ENCODE assay signal across 8 cellular contexts in the genomic region with DNA sequence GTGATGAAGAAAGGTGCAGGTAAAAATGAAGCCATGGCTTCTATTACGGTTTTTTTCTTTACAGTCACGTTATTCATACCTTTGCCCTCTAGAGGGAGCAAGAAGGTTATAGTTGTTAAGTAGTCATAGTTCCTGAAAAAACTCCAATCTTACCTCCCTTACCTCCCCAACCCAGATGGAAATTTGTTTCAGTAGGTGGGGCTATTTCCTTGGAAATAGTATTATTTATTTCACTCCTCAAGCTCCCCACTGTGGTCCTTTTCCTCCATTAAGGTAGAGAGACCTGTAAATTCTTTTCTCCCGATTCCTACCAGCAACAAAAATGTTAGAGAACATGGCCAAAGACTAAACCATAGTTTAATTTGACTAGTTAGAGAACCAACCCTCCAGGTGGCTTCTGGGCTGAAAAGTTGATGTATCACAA. TPM values are rescaled to one million over a fixed set of nuclear protein-coding genes. Genes with fewer than 3 reads are reported as not detected.
DNase-seq lines count a peak whose midpoint lies in the region; ATAC-seq, FAIRE-seq and TF ChIP-seq lines count a peak whose summit lies in the region.

No MANE protein-coding gene starts in this region.

- ATAC-seq in Panc1 (peak; percentile 80), HG02981 (IDR thresholded peaks at IDR 0.05; ENCODE audit: unreplicated experiment) (no peak), HG03097 (IDR thresholded peaks at IDR 0.05; ENCODE audit: low FRiP score, unreplicated experiment) (no peak)

- no peaks in the 10 kb centered on the region for H3K4me1 ChIP-seq in MM.1S (ENCODE audit: low read length)
- H3K4me1 ChIP-seq in Panc1 (ENCODE audit: control insufficient read depth, insufficient read depth, low read length): no peaks in the 10 kb centered on the region
- no peaks in the 10 kb centered on the region for H3K4me1 ChIP-seq in mesenchymal stem cell (ENCODE audit: control insufficient read depth, insufficient read depth, low read depth, low read length)

- peak; percentile 98 for FAIRE-seq in endometrium (lab: Jason Lieb, UNC)

- DNase-seq in GM03348 (ENCODE audit: low spot score): peak; percentile 82
- peak; percentile 37 for DNase-seq in MM.1S
- peak; percentile 74 for DNase-seq in Panc1 (ENCODE audit: low read depth, low spot score)
- peak; percentile 91 for DNase-seq in mesenchymal stem cell
- no peak for DNase-seq in activated CD4-positive, alpha-beta T cell treated with anti-CD3 and anti-CD28 coated beads, Interleukin-2, amount 50 U/mL, for 1 hour

- no peak overlapping the region for H4K8ac ChIP-seq in mesenchymal stem cell (ENCODE audit: low read length)

- no CpG with 5 or more reads among the region's 3 CpGs for WGBS in mesenchymal stem cell

- H3K9me3 ChIP-seq in MM.1S (replicated peaks; ENCODE audit: insufficient read depth, low read length) (no peaks in the 10 kb centered on the region), Panc1 (ENCODE audit: control insufficient read depth, insufficient read depth, low read depth, low read length) (no peaks in the 10 kb centered on the region), mesenchymal stem cell (ENCODE audit: control insufficient read depth, low read length) (no peaks in the 10 kb centered on the region)

- no peaks in the 10 kb centered on the region for H3F3A ChIP-seq in MM.1S (ENCODE audit: insufficient read depth, low read length)

- H3K79me1 ChIP-seq in mesenchymal stem cell (replicated peaks; ENCODE audit: low read length, poor library complexity, severe bottlenecking): no peaks in the 10 kb centered on the region

- H4K91ac ChIP-seq in mesenchymal stem cell (ENCODE audit: low read length): no peak overlapping the region

- H3K4ac ChIP-seq in mesenchymal stem cell (ENCODE audit: low read depth in 1 of 2, low read length in 2 of 2): no peak overlapping the region

- H3K4me2 ChIP-seq in MM.1S (ENCODE audit: low read depth, low read length) (no peak overlapping the region), mesenchymal stem cell (ENCODE audit: low read length, poor library complexity, severe bottlenecking) (peak overlapping the region; percentile 42)

- no peak overlapping the region for H3K14ac ChIP-seq in mesenchymal stem cell (ENCODE audit: low read length in 2 of 2)

- H2BK15ac ChIP-seq in mesenchymal stem cell (ENCODE audit: low read depth, poor library complexity, severe bottlenecking): no peak overlapping the region

- no peak overlapping the region for H2BK5ac ChIP-seq in mesenchymal stem cell (ENCODE audit: low read depth, low read length, poor library complexity, severe bottlenecking)

- no peaks in the 10 kb centered on the region for H3K36me3 ChIP-seq in MM.1S (replicated peaks; ENCODE audit: insufficient read depth, low read length)
- no peaks in the 10 kb centered on the region; the same call in 1 of the 2 replicates for H3K36me3 ChIP-seq in Panc1 (ENCODE audit: control insufficient read depth, insufficient read depth, low read length)
- no peaks in the 10 kb centered on the region for H3K36me3 ChIP-seq in mesenchymal stem cell (ENCODE audit: control insufficient read depth in 1 of 2, insufficient read depth in 2 of 2, low read depth in 1 of 2, low read length in 2 of 2)

- no peaks in the 10 kb centered on the region for H3K9me2 ChIP-seq in MM.1S (replicated peaks; ENCODE audit: insufficient read depth, low read length)

- H3K4me3 ChIP-seq in MM.1S (ENCODE audit: low read length) (no peak overlapping the region), Panc1 (ENCODE audit: low read depth in 2 of 2, low read length in 2 of 2) (no peak overlapping the region), mesenchymal stem cell (ENCODE audit: insufficient read depth in 1 of 2, low read depth in 1 of 2, low read length in 2 of 2) (no peak overlapping the region)

- H2AFZ ChIP-seq in MM.1S (ENCODE audit: low read length) (no peak overlapping the region), mesenchymal stem cell (ENCODE audit: low read depth, low read length) (no peak overlapping the region)

- H3K9ac ChIP-seq in MM.1S (ENCODE audit: low read length) (no peak overlapping the region), mesenchymal stem cell (ENCODE audit: low read length) (peak overlapping the region; percentile 59)

- H3K27ac ChIP-seq in MM.1S (ENCODE audit: low read length) (no peak overlapping the region), Panc1 (ENCODE audit: low read length) (peak overlapping the region; percentile 9; the same call in 1 of the 2 replicates), mesenchymal stem cell (ENCODE audit: low read length, poor library complexity, severe bottlenecking) (no peak overlapping the region)

- no peaks in the 10 kb centered on the region for H3K79me2 ChIP-seq in MM.1S (ENCODE audit: low read length)

- intact Hi-C loops in Panc1 (cut with micrococcal nuclease; ENCODE audit: unreplicated experiment): loop anchor here (1.0 to 10.0 kb wide), 2 partner anchors 371 to 497 kb away; partner anchors contain the start of gene FRMD6

- POLR2A ChIA-PET in Panc1 (lab: Charles Lee): no interaction called here

- no peak overlapping the region for H3K23ac ChIP-seq in mesenchymal stem cell (ENCODE audit: low read length in 2 of 2)

- H3K27me3 ChIP-seq in MM.1S (replicated peaks; ENCODE audit: insufficient read depth, low read length) (no peaks in the 10 kb centered on the region), Panc1 (ENCODE audit: control insufficient read depth, insufficient read depth, low read length) (no peaks in the 10 kb centered on the region), mesenchymal stem cell (ENCODE audit: control insufficient read depth in 1 of 2, insufficient read depth in 1 of 2, low read length in 2 of 2) (no peaks in the 10 kb centered on the region)

- no TSS peak for BruUV-seq in Panc1 (replicated peaks; lab: Mats Ljungman, UMichigan)

- H2BK12ac ChIP-seq in mesenchymal stem cell (ENCODE audit: low read length in 2 of 2): no peak overlapping the region

- no peaks in the 10 kb centered on the region for H4K20me1 ChIP-seq in MM.1S (ENCODE audit: insufficient read depth, low read length)

- CTCF ChIA-PET in Panc1 (lab: Charles Lee): interaction anchor here (0.8 kb wide), 1 partner anchor 492 kb away, joined by 3 read pairs; no protein-coding TSS in a partner anchor

- no peak overlapping the region for H2AK5ac ChIP-seq in mesenchymal stem cell (ENCODE audit: low read length, severe bottlenecking)

- TF ChIP-seq CTCF in MM.1S (IDR thresholded peaks at IDR 0.05; ENCODE audit: low read length) (peak; percentile 46), Panc1 (IDR thresholded peaks at IDR 0.05) (peak; percentile 67; the same call in 1 of the 2 replicates)

- no peak overlapping the region for H3K18ac ChIP-seq in mesenchymal stem cell (ENCODE audit: low read depth in 1 of 2, low read length in 2 of 2)

- H2BK120ac ChIP-seq in mesenchymal stem cell (ENCODE audit: low read depth, low read length): no peak overlapping the region

- in situ Hi-C loops in Panc1 (cut with HindIII; ENCODE audit: low pct_unique_long_range_greater_than_20kb, low sequenced_read_pairs): no loop called here

RNA-seq across cellular contexts. Expression of gene TMX1, which starts 43.4 kb away (rescaled TPM):
- 34.9 TPM for total RNA-seq in Panc1 (2021; ENCODE audit: unreplicated experiment)
- 20.8 TPM for polyA plus RNA-seq in Panc1 (2012; ENCODE audit: insufficient read length)
- polyA plus RNA-seq in mesenchymal stem cell (2013, experiment 1 of 2): 41.5 TPM
- 48.2 TPM for polyA plus RNA-seq in mesenchymal stem cell (2013, experiment 2 of 2)
